8 cellular contexts compared by ENCODE assay signal in genomic region chr3:51670053-51670666, GRCh38. TPM values are rescaled to one million over a fixed set of nuclear protein-coding genes. Genes with fewer than 3 reads are reported as not detected.
DNase-seq lines count a peak whose midpoint lies in the region; ATAC-seq, FAIRE-seq and TF ChIP-seq lines count a peak whose summit lies in the region.

No MANE protein-coding gene starts in this region.

- no peak overlapping the region for H3K56ac ChIP-seq in H1 (replicated peaks; ENCODE audit: insufficient read length, low read depth, low read length)

- H4K91ac ChIP-seq in H1 (replicated peaks; ENCODE audit: insufficient read length, low read length) = no peak overlapping the region

- WGBS in H1 (ENCODE audit: extremely low coverage in 1 of 2, insufficient coverage in 1 of 2, insufficient read length in 1 of 2, insufficient replicate concordance in 2 of 2, low coverage in 1 of 2, low lambda C conversion rate in 2 of 2, missing lambda C conversion rate in 1 of 2), 2 experiments = 89% methylated on average over 11 of the region's 11 CpGs; no CpG with 5 or more reads in 1 of the 2 experiments
- 66% methylated on average over 11 of the region's 11 CpGs for WGBS in prostate gland

- H4K5ac ChIP-seq in H1 (ENCODE audit: insufficient read length, low read depth, low read length) = no peak overlapping the region

- no peak overlapping the region for H2BK120ac ChIP-seq in H1 (replicated peaks; ENCODE audit: low read depth, low read length)

- H3K36me3 ChIP-seq in Peyer's patch (no peaks in the 10 kb centered on the region), H1 (ENCODE audit: control insufficient read depth in 2 of 4, insufficient read depth in 4 of 4, low read length in 3 of 4) (no peaks in the 10 kb centered on the region), prostate gland (no peaks in the 10 kb centered on the region)

- TF ChIP-seq POLR2A in Peyer's patch (IDR thresholded peaks at IDR 0.05) (no peak), H1 (IDR thresholded peaks at IDR 0.05; ENCODE audit: control extremely low read depth in 1 of 2, low read depth in 2 of 2, low read length in 2 of 2) (no peak), prostate gland (IDR thresholded peaks at IDR 0.05) (no peak)

- no peak for TF ChIP-seq RAD21 in H1 (IDR thresholded peaks at IDR 0.05 in 1 of 2, conservative IDR thresholded peaks at IDR 0.05 in 1 of 2; ENCODE audit: low read depth in 2 of 2, low read length in 2 of 2)

- H4K8ac ChIP-seq in H1 (ENCODE audit: extremely low read depth, insufficient read depth, low read length) = no peak overlapping the region; the same call in 1 of the 2 replicates

- intact Hi-C loops in prostate gland (cut with DNase I) = loop anchor here (2.0 to 10.0 kb wide), 2 partner anchors 283 to 1055 kb away; partner anchors contain the start of genes CISH and MAPKAPK3

- DNase-seq in GM12865 (ENCODE audit: low read depth) (no peak), Peyer's patch (no peak), H1 (ENCODE audit: low read depth in 1 of 2, low spot score in 2 of 2) (no peak), prostate gland (ENCODE audit: low spot score) (no peak), NCI-H2171 (lab: John Stamatoyannopoulos, UW) (no peak), HuH-7.5 (ENCODE audit: low spot score) (no peak), NCI-H1694 treated with DMSO at 0.1 percent for 48 hours (lab: John Stamatoyannopoulos, UW) (no peak)

- peaks cover 7% of the 10 kb centered on the region; the same call in 1 of the 2 replicates for H3K23me2 ChIP-seq in H1 (ENCODE audit: low read depth, low read length)

- H3K79me1 ChIP-seq in H1 (ENCODE audit: low read depth, low read length) = peaks cover 3% of the 10 kb centered on the region

- no peak overlapping the region for H3K9ac ChIP-seq in H1 (replicated peaks in 1 of 4; ENCODE audit: extremely low read depth in 1 of 4, low read depth in 3 of 4, low read length in 3 of 4)

- H3K79me2 ChIP-seq in H1 (ENCODE audit: control insufficient read depth in 1 of 2, insufficient read depth in 2 of 2, low read length in 2 of 2) = no peaks in the 10 kb centered on the region

- no peak overlapping the region for H2AFZ ChIP-seq in H1 (ENCODE audit: low read length)

- ATAC-seq in HG03432 (IDR thresholded peaks at IDR 0.05; ENCODE audit: unreplicated experiment) = no peak

- H3K27ac ChIP-seq in Peyer's patch = peak overlapping the region in 3 of 4 donors; percentile 94 to 96 (median 95)
- no peak overlapping the region for H3K27ac ChIP-seq in H1 (ENCODE audit: low read depth, low read length)
- H3K27ac ChIP-seq in prostate gland = peak overlapping the region; percentile 82 to 92

- no peak for TF ChIP-seq EP300 in H1 (IDR thresholded peaks at IDR 0.05; ENCODE audit: borderline replicate concordance in 1 of 2, low read depth in 2 of 2, low read length in 2 of 2)

- no peaks in the 10 kb centered on the region for H4K20me1 ChIP-seq in H1 (replicated peaks in 1 of 2; ENCODE audit: control insufficient read depth in 1 of 2, insufficient read depth in 2 of 2, low read length in 2 of 2)

- POLR2A ChIA-PET in H1 (lab: Charles Lee; ENCODE audit: partially characterized antibody) = interaction anchor here (0.8 to 5.2 kb wide), 10 partner anchors 11 to 171 kb away, joined by 3 to 37 read pairs (median 4); partner anchors contain the start of genes DCAF1 and GRM2

- H3K4me3 ChIP-seq in GM12865 (ENCODE audit: low read depth, low read length) (peak overlapping the region; percentile 89), Peyer's patch (peak overlapping the region; percentile 83 to 98 (median 90)), H1 (ENCODE audit: extremely low read depth in 1 of 4, insufficient read depth in 2 of 4, low read depth in 3 of 4, low read length in 4 of 4) (peak overlapping the region in 2 of 4 experiments; percentile 69 to 82; a peak in 4 of 8 replicates), prostate gland (peak overlapping the region; percentile 78 to 94)

- no peak overlapping the region for H2BK12ac ChIP-seq in H1 (ENCODE audit: low read depth, low read length)

- H3K9me3 ChIP-seq in Peyer's patch (no peaks in the 10 kb centered on the region), H1 (ENCODE audit: insufficient read depth in 2 of 2, low read depth in 1 of 2, low read length in 1 of 2) (no peaks in the 10 kb centered on the region), prostate gland (no peaks in the 10 kb centered on the region)

- H3K4me2 ChIP-seq in H1 (ENCODE audit: insufficient read depth in 1 of 2, low read depth in 2 of 2, low read length in 2 of 2) = peak overlapping the region; percentile 58 to 91; a peak in 2 of 4 replicates

- CTCF ChIA-PET in H1 (lab: Charles Lee; ENCODE audit: partially characterized antibody) = interaction anchor here (0.6 to 10.9 kb wide), 29 partner anchors 10 to 281 kb away, joined by 3 to 137 read pairs (median 6); partner anchors contain the start of genes DCAF1, GRM2 and RAD54L2

- no peak overlapping the region for H2BK20ac ChIP-seq in H1 (ENCODE audit: low read length)

- H3K14ac ChIP-seq in H1 (ENCODE audit: insufficient read length) = no peak overlapping the region

- no peak overlapping the region for H2AK5ac ChIP-seq in H1 (ENCODE audit: low read depth, low read length)

- no peak overlapping the region for H2BK5ac ChIP-seq in H1 (ENCODE audit: low read depth, low read length)

- TF ChIP-seq CTCF in GM12865 (IDR thresholded peaks at IDR 0.05; ENCODE audit: insufficient read depth, low read depth, low read length, missing control alignments) (no peak), Peyer's patch (IDR thresholded peaks at IDR 0.05) (no peak), H1 (IDR thresholded peaks at IDR 0.05; ENCODE audit: control extremely low read depth in 1 of 3, insufficient read depth in 1 of 3, low read depth in 1 of 3, low read length in 3 of 3) (no peak), prostate gland (IDR thresholded peaks at IDR 0.05) (no peak)

- H3K18ac ChIP-seq in H1 (ENCODE audit: extremely low read depth, low read length) = no peak overlapping the region

- no peak overlapping the region for H3K4ac ChIP-seq in H1 (replicated peaks; ENCODE audit: insufficient read length, low read depth, low read length)

- no peak for FAIRE-seq in H1 (lab: Jason Lieb, UNC)

- no peak overlapping the region for H2BK15ac ChIP-seq in H1 (ENCODE audit: low read length)

- H3K27me3 ChIP-seq in Peyer's patch = no peaks in the 10 kb centered on the region
- no peaks in the 10 kb centered on the region for H3K27me3 ChIP-seq in H1 (replicated peaks in 1 of 4; ENCODE audit: control insufficient read depth in 3 of 4, extremely low read depth in 1 of 4, insufficient read depth in 3 of 4, low read length in 3 of 4)
- no peaks in the 10 kb centered on the region for H3K27me3 ChIP-seq in prostate gland (replicated peaks; ENCODE audit: insufficient read depth)

- peaks cover 0 to 34% (median 14%) of the 10 kb centered on the region in 4 donors for H3K4me1 ChIP-seq in Peyer's patch
- H3K4me1 ChIP-seq in H1 (replicated peaks in 1 of 4; ENCODE audit: control insufficient read depth in 3 of 4, insufficient read depth in 4 of 4, low read length in 3 of 4) = peaks cover 0 to 10% (median 5%) of the 10 kb centered on the region in 4 experiments; a peak in 3 of 7 replicates
- peaks cover 20% of the 10 kb centered on the region for H3K4me1 ChIP-seq in prostate gland (replicated peaks)

- H3K23ac ChIP-seq in H1 (ENCODE audit: insufficient read length) = no peak overlapping the region

RNA-seq across cellular contexts. Expression of gene TEX264, which starts 0.9 kb away (rescaled TPM):
- total RNA-seq in Peyer's patch (100 to 1,000 TPM in 1 of 4 donors, 10 to 100 TPM in 3; 22.3 to 118 (median 83.2) TPM), prostate gland (100 to 1,000 TPM; 157 to 214 TPM)
- total RNA-seq in H1 (2021; fragmentation: NEBNext Ultra II Directional; extraction: Animal tissue kit (Norgen Biotek cat#: 25700)) = 11.2 and 11.9 TPM in 2 replicates
- polyA plus RNA-seq in H1 (2011; rRNA removed) = 35.6 and 42.0 TPM in 2 replicates
- 22.6 TPM for polyA plus RNA-seq in H1 (2011; cell fraction: cytosol; rRNA removed)
- polyA plus RNA-seq in H1 (2011; cell fraction: nucleus; rRNA removed) = 25.0 TPM
- 9.7 to 13.9 TPM (median 12.3 TPM) in 4 replicates for polyA plus RNA-seq in H1 (2012, experiment 1 of 2)
- 13.6 TPM for polyA plus RNA-seq in H1 (2012, experiment 2 of 2)
- polyA plus RNA-seq in H1 (2013, experiment 1 of 2) = 12.9 TPM
- 15.5 TPM for polyA plus RNA-seq in H1 (2013, experiment 2 of 2)
- 12.1 and 25.5 TPM in 2 replicates for polyA minus RNA-seq in H1 (2011; rRNA and poly(A)+ RNA removed)
- polyA minus RNA-seq in H1 (2011; cell fraction: cytosol; rRNA and poly(A)+ RNA removed) = 6.2 TPM
- 4.4 TPM for polyA minus RNA-seq in H1 (2011; cell fraction: nucleus; rRNA and poly(A)+ RNA removed)

RNA-seq across cellular contexts. Expression of gene GRM2, which starts 36.7 kb away (rescaled TPM):
- total RNA-seq in Peyer's patch (1 to 10 TPM in 1 of 4 donors, under 1 TPM in 2, not detected in 1; 0.54 to 2.5 (median 0.57) TPM), prostate gland (1 to 10 TPM in 1 of 2 donors, under 1 TPM in 1; 0.32 to 5.5 TPM)
- 3.9 and 4.3 TPM in 2 replicates for total RNA-seq in H1 (2021; fragmentation: NEBNext Ultra II Directional; extraction: Animal tissue kit (Norgen Biotek cat#: 25700))
- polyA plus RNA-seq in H1 (2011; rRNA removed) = 10.5 and 11.7 TPM in 2 replicates
- polyA plus RNA-seq in H1 (2011; cell fraction: cytosol; rRNA removed) = 7.6 TPM
- 9.2 TPM for polyA plus RNA-seq in H1 (2011; cell fraction: nucleus; rRNA removed)
- 2.9 to 4.9 TPM (median 4.2 TPM) in 4 replicates for polyA plus RNA-seq in H1 (2012, experiment 1 of 2)
- 4.5 TPM for polyA plus RNA-seq in H1 (2012, experiment 2 of 2)
- 3.9 TPM for polyA plus RNA-seq in H1 (2013, experiment 1 of 2)
- polyA plus RNA-seq in H1 (2013, experiment 2 of 2) = 3.6 TPM
- 4.1 and 4.6 TPM in 2 replicates for polyA minus RNA-seq in H1 (2011; rRNA and poly(A)+ RNA removed)
- 2.7 TPM for polyA minus RNA-seq in H1 (2011; cell fraction: cytosol; rRNA and poly(A)+ RNA removed)
- polyA minus RNA-seq in H1 (2011; cell fraction: nucleus; rRNA and poly(A)+ RNA removed) = 2.4 TPM
